ENCODE assay signal across 9 cellular contexts in the genomic region with DNA sequence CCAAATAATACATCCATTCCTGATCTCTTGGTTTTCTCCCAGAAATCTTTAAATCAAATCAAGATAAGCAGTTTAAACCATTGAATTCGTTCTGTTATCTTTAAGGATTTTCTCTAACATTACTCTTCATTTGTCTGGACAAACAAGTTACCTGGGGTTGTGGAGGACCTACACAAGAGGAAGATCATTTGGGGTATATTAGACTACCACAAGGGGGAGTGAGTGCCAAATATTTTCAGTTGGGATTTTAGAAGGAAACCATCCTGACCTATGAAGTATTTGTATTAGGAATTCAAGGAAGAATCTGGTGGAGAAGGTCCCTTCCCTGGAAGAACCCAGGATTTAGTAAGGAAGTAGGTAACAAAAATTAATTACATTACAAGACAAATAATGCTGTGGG. TPM values are rescaled to one million over a fixed set of nuclear protein-coding genes. Genes with fewer than 3 reads are reported as not detected.
DNase-seq lines count a peak whose midpoint lies in the region; ATAC-seq and TF ChIP-seq lines count a peak whose summit lies in the region.
"Had no signal": no experiment of that assay in that cellular context is flagged by ENCODE, and none has a peak within 500 bp of the region (broad histone marks: within the 10 kb centered on the region; RNA-seq: fewer than 3 reads in every experiment).

No MANE protein-coding gene starts in this region.

- H3K27me3 Mint-ChIP-seq in glutamatergic neuron (ENCODE audit: unreplicated experiment), result peaks cover 6% of the 10 kb centered on the region
- peaks cover 10 to 50% of the 10 kb centered on the region in 2 donors for H3K27me3 Mint-ChIP-seq in CD8-positive, alpha-beta memory T cell

- H3K4me1 Mint-ChIP-seq in glutamatergic neuron (ENCODE audit: low read depth, unreplicated experiment), result peaks cover 45% of the 10 kb centered on the region
- no peaks in the 10 kb centered on the region for H3K4me1 Mint-ChIP-seq in CD8-positive, alpha-beta memory T cell

- H3K36me3 Mint-ChIP-seq in glutamatergic neuron (ENCODE audit: unreplicated experiment), result no peaks in the 10 kb centered on the region
- H3K36me3 Mint-ChIP-seq in CD8-positive, alpha-beta memory T cell, result no peaks in the 10 kb centered on the region

- no peak overlapping the region for H3K27ac ChIP-seq in AG04450 (ENCODE audit: low read depth, low read length)
- H3K27ac ChIP-seq in CD8-positive, alpha-beta memory T cell (ENCODE audit: low read depth, low read length), result no peak overlapping the region
- H3K27ac ChIP-seq: SJCRH30 had no signal

- peak overlapping the region; percentile 89 for H3K27ac Mint-ChIP-seq in glutamatergic neuron (ENCODE audit: unreplicated experiment)
- no peak overlapping the region for H3K27ac Mint-ChIP-seq in CD8-positive, alpha-beta memory T cell

- CTCF ChIA-PET in AG04450 (lab: Charles Lee), result interaction anchor here (0.7 to 1.1 kb wide), 5 partner anchors 12 to 121 kb away, joined by 3 read pairs; no protein-coding TSS in a partner anchor
- CTCF ChIA-PET in CD8-positive, alpha-beta memory T cell (lab: Charles Lee), result no interaction called here

- no peaks in the 10 kb centered on the region for H3K27me3 ChIP-seq in AG04450 (ENCODE audit: control insufficient read depth, insufficient read depth, low read length)
- peaks cover 6% of the 10 kb centered on the region for H3K27me3 ChIP-seq in CD8-positive, alpha-beta memory T cell (ENCODE audit: insufficient read depth, low read length, poor library complexity, severe bottlenecking)
- H3K27me3 ChIP-seq: SJCRH30 had no signal

- H3K9me3 Mint-ChIP-seq in glutamatergic neuron (ENCODE audit: unreplicated experiment), result peaks cover 8% of the 10 kb centered on the region
- H3K9me3 Mint-ChIP-seq in CD8-positive, alpha-beta memory T cell, result peaks cover 0 to 2% (median 0%) of the 10 kb centered on the region in 5 donors

- TF ChIP-seq CTCF in AG04450 (IDR thresholded peaks at IDR 0.05; ENCODE audit: low read depth, low read length) (peak; percentile 60), glutamatergic neuron (IDR thresholded peaks at IDR 0.05; ENCODE audit: partially characterized antibody, unreplicated experiment) (peak; percentile 80)

- H3K36me3 ChIP-seq in CD8-positive, alpha-beta memory T cell (ENCODE audit: insufficient read depth, low read length), result no peaks in the 10 kb centered on the region
- H3K36me3 ChIP-seq: SJCRH30 had no signal

- DNase-seq in AG04450 (ENCODE audit: low read depth, low spot score), result no peak
- DNase-seq in SK-MEL-5 (ENCODE audit: low read depth, low spot score), result peak; percentile 61
- DNase-seq in glutamatergic neuron, result no peak
- DNase-seq in CD8-positive, alpha-beta memory T cell, result no peak
- DNase-seq in DMS79 (lab: John Stamatoyannopoulos, UW), result no peak

- H3K4me1 ChIP-seq in CD8-positive, alpha-beta memory T cell (ENCODE audit: insufficient read depth, low read length), result no peaks in the 10 kb centered on the region
- H3K4me1 ChIP-seq: SJCRH30 had no signal

- in situ Hi-C loops in SK-MEL-5 (cut with HindIII; ENCODE audit: low pct_unique_long_range_greater_than_20kb, low sequenced_read_pairs), result no loop called here

- H3K9me3 ChIP-seq in AG04450 (ENCODE audit: control insufficient read depth, insufficient read depth, low read length), result no peaks in the 10 kb centered on the region
- H3K9me3 ChIP-seq in CD8-positive, alpha-beta memory T cell (ENCODE audit: low read length), result no peaks in the 10 kb centered on the region
- H3K9me3 ChIP-seq: SJCRH30 had no signal

- H3K4me3 ChIP-seq in AG04450 (ENCODE audit: low read depth, low read length), result no peak overlapping the region
- H3K4me3 ChIP-seq in CD8-positive, alpha-beta memory T cell (ENCODE audit: low read length), result no peak overlapping the region
- H3K4me3 ChIP-seq: SJCRH30 had no signal

- no peak overlapping the region for H3K4me3 Mint-ChIP-seq in glutamatergic neuron (ENCODE audit: unreplicated experiment)
- H3K4me3 Mint-ChIP-seq in CD8-positive, alpha-beta memory T cell, result no peak overlapping the region

- POLR2A ChIA-PET in AG04450 (lab: Yijun Ruan, JAX), result no interaction called here
- POLR2A ChIA-PET in CD8-positive, alpha-beta memory T cell (lab: Charles Lee), result no interaction called here

- ATAC-seq in GM19351 (IDR thresholded peaks at IDR 0.05; ENCODE audit: unreplicated experiment) (peak; percentile 48), HG02610 (IDR thresholded peaks at IDR 0.05; ENCODE audit: unreplicated experiment) (no peak), HG02642 (IDR thresholded peaks at IDR 0.05; ENCODE audit: poor library complexity, unreplicated experiment) (no peak)

RNA-seq across cellular contexts. Expression of a gene that starts 12.0 kb away (rescaled TPM):
- polyA plus RNA-seq in AG04450 (2011; rRNA removed), result not detected in 2 replicates
- polyA minus RNA-seq in AG04450 (2011; rRNA and poly(A)+ RNA removed), result not detected in 2 replicates
- total RNA-seq in SK-MEL-5 (2014; rRNA removed; shearing (Covaris generic)), result 0.03 TPM in 1 of 2 replicates, not detected in the other
- not detected in 2 replicates for polyA plus RNA-seq in SK-MEL-5 (2015; cell fraction: cytosol; rRNA removed)
- not detected in 2 replicates for polyA plus RNA-seq in SK-MEL-5 (2015; cell fraction: nucleus; rRNA removed)
- total RNA-seq in glutamatergic neuron (ENCODE audit: unreplicated experiment), result 97.4 TPM
- under 1 TPM in 1 of 2 experiments, not detected in 1; 0.09 TPM for total RNA-seq in CD8-positive, alpha-beta memory T cell
- not detected for polyA plus RNA-seq in CD8-positive, alpha-beta memory T cell

RNA-seq across cellular contexts. Expression of a gene that starts 46.6 kb away (rescaled TPM):
- 105 and 141 TPM in 2 replicates for polyA plus RNA-seq in AG04450 (2011; rRNA removed)
- polyA minus RNA-seq in AG04450 (2011; rRNA and poly(A)+ RNA removed), result 122 and 145 TPM in 2 replicates
- total RNA-seq in SK-MEL-5 (2014; rRNA removed; shearing (Covaris generic)), result 98.9 and 117 TPM in 2 replicates
- polyA plus RNA-seq in SK-MEL-5 (2015; cell fraction: cytosol; rRNA removed), result 77.2 and 77.8 TPM in 2 replicates
- 170 and 208 TPM in 2 replicates for polyA plus RNA-seq in SK-MEL-5 (2015; cell fraction: nucleus; rRNA removed)
- total RNA-seq in glutamatergic neuron (ENCODE audit: unreplicated experiment), result 79.7 TPM
- 100 to 1,000 TPM; 136 to 139 TPM for total RNA-seq in CD8-positive, alpha-beta memory T cell
- 79.6 TPM for polyA plus RNA-seq in CD8-positive, alpha-beta memory T cell

RNA-seq across cellular contexts. Expression of a gene that starts 59.2 kb away (rescaled TPM):
- 0.17 TPM in 1 of 2 replicates, not detected in the other for polyA plus RNA-seq in AG04450 (2011; rRNA removed)
- 0.55 TPM in 1 of 2 replicates, not detected in the other for polyA minus RNA-seq in AG04450 (2011; rRNA and poly(A)+ RNA removed)
- total RNA-seq in SK-MEL-5 (2014; rRNA removed; shearing (Covaris generic)), result not detected in 2 replicates
- polyA plus RNA-seq in SK-MEL-5 (2015; cell fraction: cytosol; rRNA removed), result not detected in 2 replicates
- polyA plus RNA-seq in SK-MEL-5 (2015; cell fraction: nucleus; rRNA removed), result not detected in 2 replicates
- total RNA-seq in glutamatergic neuron (ENCODE audit: unreplicated experiment), result not detected
- not detected for total RNA-seq in CD8-positive, alpha-beta memory T cell
- polyA plus RNA-seq in CD8-positive, alpha-beta memory T cell, result not detected
- total RNA-seq: SJCRH30 had no signal

Comparison
In these comparisons a context has a peak if more than half of its experiments do, and no peak if none do; other contexts are left out.
1. RNA of a gene that starts 12.0 kb away (total RNA-seq): 97.4 TPM in glutamatergic neuron (single experiment); 0.09 TPM in CD8-positive, alpha-beta memory T cell and 0.03 TPM in SK-MEL-5; every median in the first group is over 10 times any median in the second.